ENCODE assay signal across 23 cellular contexts in genomic region chr4:17680985-17681920, GRCh38.
"Had no signal": no experiment of that assay in that cellular context is flagged by ENCODE, and none has a peak within 500 bp of the region (broad histone marks: within the 10 kb centered on the region; RNA-seq: fewer than 3 reads in every experiment).

No MANE protein-coding gene starts in this region.

- ATAC-seq: activated CD8-positive, alpha-beta T cell treated with anti-CD3 and anti-CD28 coated beads, Interleukin-2, amount 10 ng/mL, durations not matched to agents 7 days and 5 days; T-helper 17 cell; WTC11 had no signal

- H3K27ac ChIP-seq: cardiac muscle cell, PC-9 had no signal

- H2AFZ ChIP-seq: PC-9 had no signal

- DNase-seq: activated CD4-positive, alpha-beta T cell treated with anti-CD3 and anti-CD28 coated beads for 48 hours; activated CD4-positive, alpha-beta T cell treated with anti-CD3 and anti-CD28 coated beads, Interleukin-2, amount 50 U/mL, for 4 hours; activated CD4-positive, CD25-positive, alpha-beta regulatory T cell treated with anti-CD3 and anti-CD28 coated beads, Interleukin-2, amount 50 U/mL, for 72 hours; activated CD8-positive, alpha-beta memory T cell treated with anti-CD3 and anti-CD28 coated beads, Interleukin-2, amount 50 U/mL, for 48 hours; activated CD8-positive, alpha-beta T cell treated with anti-CD3 and anti-CD28 coated beads, Interleukin-2, amount 10 ng/mL, durations not matched to agents 7 days and 5 days; activated effector memory CD4-positive, alpha-beta T cell treated with anti-CD3 and anti-CD28 coated beads, Interleukin-2, amount 50 U/mL, for 16 hours; activated naive CD4-positive, alpha-beta T cell treated with anti-CD3 and anti-CD28 coated beads for 36 hours; activated T-cell treated with anti-CD3 and anti-CD28 coated beads, Interleukin-2, amount 50 U/mL, for 24 hours; amygdala; KG1; NCI-H1105; NCI-H1436; NCI-H1694 treated with DMSO at 0.1 percent for 48 hours; NCI-H2029 treated with DMSO at 0.1 percent for 48 hours; NCI-H345; NCI-H510A; NCI-H526 treated with DMSO at 0.1 percent for 48 hours; PC-9; SHP77 treated with DMSO at 0.1 percent for 48 hours; T-helper 17 cell; T-helper 9 cell had no signal

- H3K4me3 ChIP-seq: cardiac muscle cell, PC-9 had no signal

- H3K4me2 ChIP-seq: PC-9 had no signal

- H3K27me3 ChIP-seq: cardiac muscle cell had no signal

- H3K36me3 ChIP-seq: cardiac muscle cell had no signal
